Comparison of ENCODE assay signal across 17 cellular contexts in genomic region chr3:178663572-178663971, GRCh38.
DNase-seq lines count a peak whose midpoint lies in the region; ATAC-seq, FAIRE-seq and TF ChIP-seq lines count a peak whose summit lies in the region.
"Had no signal": no experiment of that assay in that cellular context is flagged by ENCODE, and none has a peak within 500 bp of the region (broad histone marks: within the 10 kb centered on the region; RNA-seq: fewer than 3 reads in every experiment).

No MANE protein-coding gene starts in this region.

- no peak for TF ChIP-seq EP300 in stomach (IDR thresholded peaks at IDR 0.05)

- peaks cover 32% of the 10 kb centered on the region for H3K4me1 Mint-ChIP-seq in endodermal cell
- no peaks in the 10 kb centered on the region for H3K4me1 Mint-ChIP-seq in naive thymus-derived CD4-positive, alpha-beta T cell

- no peak overlapping the region for H3K4me3 Mint-ChIP-seq in endodermal cell
- no peak overlapping the region for H3K4me3 Mint-ChIP-seq in naive thymus-derived CD4-positive, alpha-beta T cell

- H3K4me1 ChIP-seq in endodermal cell (ENCODE audit: control insufficient read depth, insufficient read depth, low read length) = peaks cover 14% of the 10 kb centered on the region
- peaks cover 0 to 3% (median 0%) of the 10 kb centered on the region in 4 donors for H3K4me1 ChIP-seq in stomach
- no peaks in the 10 kb centered on the region for H3K4me1 ChIP-seq in naive thymus-derived CD4-positive, alpha-beta T cell (ENCODE audit: control insufficient read depth in 2 of 2, insufficient read depth in 2 of 2, low read length in 2 of 2)
- H3K4me1 ChIP-seq: BE2C, gastroesophageal sphincter had no signal

- H3K4me3 ChIP-seq in endodermal cell (ENCODE audit: low read length) = peak overlapping the region; percentile 57
- no peak overlapping the region for H3K4me3 ChIP-seq in stomach
- no peak overlapping the region for H3K4me3 ChIP-seq in naive thymus-derived CD4-positive, alpha-beta T cell (ENCODE audit: low read length)
- H3K4me3 ChIP-seq: gastroesophageal sphincter had no signal

- DNase-seq in endodermal cell = no peak
- DNase-seq in pons (ENCODE audit: low spot score) = no peak
- DNase-seq in stomach = no peak
- no peak for DNase-seq in urothelium cell line (ENCODE audit: low spot score)
- DNase-seq in naive thymus-derived CD4-positive, alpha-beta T cell = no peak
- DNase-seq: activated CD4-positive, CD25-positive, alpha-beta regulatory T cell; BE2C; DMS153; Karpas-422; NCI-H1436 treated with DMSO at 0.1 percent for 48 hours; stimulated activated naive CD8-positive, alpha-beta T cell treated with anti-CD3 and anti-CD28 coated beads, Interleukin-15, Interleukin-2, amounts not matched to agents 100 U/mL and 50 U/mL, for 24 hours had no signal

- CTCF ChIA-PET in naive thymus-derived CD4-positive, alpha-beta T cell (lab: Charles Lee) = no interaction called here

- TF ChIP-seq CTCF in endodermal cell (conservative IDR thresholded peaks at IDR 0.05) (no peak), stomach (IDR thresholded peaks at IDR 0.05) (no peak)

- no peaks in the 10 kb centered on the region for H3K36me3 Mint-ChIP-seq in endodermal cell (ENCODE audit: low read depth)
- H3K36me3 Mint-ChIP-seq in naive thymus-derived CD4-positive, alpha-beta T cell = no peaks in the 10 kb centered on the region

- H3K27ac ChIP-seq in endodermal cell (ENCODE audit: low read depth, low read length) = no peak overlapping the region
- no peak overlapping the region for H3K27ac ChIP-seq in stomach
- no peak overlapping the region for H3K27ac ChIP-seq in naive thymus-derived CD4-positive, alpha-beta T cell (ENCODE audit: low read depth, low read length)
- H3K27ac ChIP-seq: gastroesophageal sphincter, neutrophil had no signal

- H3K9me3 ChIP-seq in endodermal cell (ENCODE audit: control insufficient read depth, low read length) = peaks cover 8% of the 10 kb centered on the region
- H3K9me3 ChIP-seq in stomach = no peaks in the 10 kb centered on the region
- no peaks in the 10 kb centered on the region for H3K9me3 ChIP-seq in naive thymus-derived CD4-positive, alpha-beta T cell (ENCODE audit: control insufficient read depth in 2 of 3, low read length in 3 of 3)
- H3K9me3 ChIP-seq: BE2C, gastroesophageal sphincter, neutrophil had no signal

- H3K9ac ChIP-seq in endodermal cell (ENCODE audit: extremely low read depth, low read length, poor library complexity, severe bottlenecking) = peak overlapping the region; percentile 52

- peak overlapping the region; percentile 64 for H3K27ac Mint-ChIP-seq in endodermal cell
- H3K27ac Mint-ChIP-seq in naive thymus-derived CD4-positive, alpha-beta T cell = no peak overlapping the region

- peak; percentile 88 for ATAC-seq in GM18868 (IDR thresholded peaks at IDR 0.05; ENCODE audit: unreplicated experiment)
- peak; percentile 86 for ATAC-seq in GM21529 (IDR thresholded peaks at IDR 0.05; ENCODE audit: unreplicated experiment)
- peak; percentile 51 for ATAC-seq in HG03060 (IDR thresholded peaks at IDR 0.05; ENCODE audit: low read depth, unreplicated experiment)
- no peak for ATAC-seq in naive thymus-derived CD4-positive, alpha-beta T cell
- ATAC-seq: gastroesophageal sphincter; stimulated activated naive CD8-positive, alpha-beta T cell treated with anti-CD3 and anti-CD28 coated beads, Interleukin-15, Interleukin-2, amounts not matched to agents 100 U/mL and 50 U/mL, for 24 hours had no signal

- H3K27me3 ChIP-seq in endodermal cell (ENCODE audit: control insufficient read depth, insufficient read depth, low read length, poor library complexity, severe bottlenecking) = no peaks in the 10 kb centered on the region
- no peaks in the 10 kb centered on the region for H3K27me3 ChIP-seq in stomach
- H3K27me3 ChIP-seq in naive thymus-derived CD4-positive, alpha-beta T cell (ENCODE audit: control insufficient read depth in 2 of 2, insufficient read depth in 2 of 2, low read length in 2 of 2) = no peaks in the 10 kb centered on the region
- H3K27me3 ChIP-seq: BE2C, gastroesophageal sphincter, neutrophil had no signal

- TF ChIP-seq POLR2A in stomach (IDR thresholded peaks at IDR 0.05) = no peak

- no peaks in the 10 kb centered on the region for H3K27me3 Mint-ChIP-seq in endodermal cell (ENCODE audit: insufficient read depth)
- peaks cover 0 to 4% (median 0%) of the 10 kb centered on the region in 5 donors for H3K27me3 Mint-ChIP-seq in naive thymus-derived CD4-positive, alpha-beta T cell

- no peaks in the 10 kb centered on the region for H3K36me3 ChIP-seq in endodermal cell (ENCODE audit: control insufficient read depth, insufficient read depth, low read length)
- H3K36me3 ChIP-seq in stomach = no peaks in the 10 kb centered on the region
- H3K36me3 ChIP-seq in naive thymus-derived CD4-positive, alpha-beta T cell (ENCODE audit: control insufficient read depth in 2 of 3, insufficient read depth in 3 of 3, low read length in 3 of 3) = no peaks in the 10 kb centered on the region
- H3K36me3 ChIP-seq: BE2C, gastroesophageal sphincter, neutrophil had no signal

- intact Hi-C loops in stomach (cut with DNase I; ENCODE audit: low total_unique reads) = no loop called here
- intact Hi-C loops in naive thymus-derived CD4-positive, alpha-beta T cell (cut with micrococcal nuclease) = no loop called here

- peaks cover 3% of the 10 kb centered on the region for H3K9me3 Mint-ChIP-seq in endodermal cell
- no peaks in the 10 kb centered on the region for H3K9me3 Mint-ChIP-seq in naive thymus-derived CD4-positive, alpha-beta T cell

- no peak for FAIRE-seq in urothelium cell line (lab: Jason Lieb, UNC)
- FAIRE-seq: RCC 7860 had no signal

- POLR2A ChIA-PET in naive thymus-derived CD4-positive, alpha-beta T cell (lab: Charles Lee) = no interaction called here
